8 cellular contexts compared by ENCODE assay signal in genomic region chr15:66253643-66254363, GRCh38. TPM values are rescaled to one million over a fixed set of nuclear protein-coding genes. Genes with fewer than 3 reads are reported as not detected.
DNase-seq lines count a peak whose midpoint lies in the region; ATAC-seq and TF ChIP-seq lines count a peak whose summit lies in the region.

MEGF11 (minus strand) TSS chr15:66253750; CDS start chr15:66128403, 125,347 bp downstream.

- TF ChIP-seq EP300 in suprapubic skin (IDR thresholded peaks at IDR 0.05), result no peak

- H3K4me3 ChIP-seq in coronary artery, result peak within 1 kb of the TSS; percentile 79
- H3K4me3 ChIP-seq in lower leg skin (ENCODE audit: low read depth, poor library complexity, severe bottlenecking), result peak within 1 kb of the TSS; percentile 11
- H3K4me3 ChIP-seq in suprapubic skin, result peak within 1 kb of the TSS; percentile 58

- H3K4me1 ChIP-seq in suprapubic skin, result peaks cover 31% of the 10 kb centered on the region

- peaks cover 56% of the 10 kb centered on the region for H3K27me3 Mint-ChIP-seq in activated naive CD4-positive, alpha-beta T cell treated with anti-CD3 and anti-CD28 coated beads for 36 hours (ENCODE audit: low read depth)

- TF ChIP-seq POLR2A in lower leg skin (IDR thresholded peaks at IDR 0.05) (no peak), suprapubic skin (IDR thresholded peaks at IDR 0.05) (no peak)

- H3K27ac ChIP-seq in coronary artery, result no peak within 1 kb of the TSS
- no peak within 1 kb of the TSS for H3K27ac ChIP-seq in suprapubic skin

- CTCF ChIA-PET in activated naive CD4-positive, alpha-beta T cell treated with anti-CD3 and anti-CD28 coated beads for 36 hours (lab: Charles Lee), result interaction anchor here (0.5 kb wide), 1 partner anchor 37 kb away, joined by 3 read pairs; no protein-coding TSS in a partner anchor

- peaks cover 77% of the 10 kb centered on the region for H3K27me3 ChIP-seq in suprapubic skin

- no peak within 1 kb of the TSS for H3K27ac Mint-ChIP-seq in activated naive CD4-positive, alpha-beta T cell treated with anti-CD3 and anti-CD28 coated beads for 36 hours

- 1% methylated on average over 44 to 46 of the region's 49 CpGs for WGBS in lower leg skin, 2 donors
- WGBS in suprapubic skin, result 3% methylated on average over 36 of the region's 49 CpGs

- peak within 1 kb of the TSS; percentile 69 for H3K4me3 Mint-ChIP-seq in activated naive CD4-positive, alpha-beta T cell treated with anti-CD3 and anti-CD28 coated beads for 36 hours

- H3K36me3 Mint-ChIP-seq in activated naive CD4-positive, alpha-beta T cell treated with anti-CD3 and anti-CD28 coated beads for 36 hours (ENCODE audit: low read depth), result no peaks in the 10 kb centered on the region

- H3K36me3 ChIP-seq in suprapubic skin, result no peaks in the 10 kb centered on the region

- intact Hi-C loops in activated naive CD4-positive, alpha-beta T cell treated with anti-CD3 and anti-CD28 coated beads for 36 hours (cut with micrococcal nuclease), result loop anchor here (2.0 kb wide), 2 partner anchors 33 to 245 kb away; no protein-coding TSS in a partner anchor
- intact Hi-C loops in lower leg skin (cut with DNase I; ENCODE audit: low total_unique reads), result no loop called here

- TF ChIP-seq CTCF in coronary artery (IDR thresholded peaks at IDR 0.05) (no peak), lower leg skin (IDR thresholded peaks at IDR 0.05) (no peak), suprapubic skin (IDR thresholded peaks at IDR 0.05) (no peak)

- H3K4me1 Mint-ChIP-seq in activated naive CD4-positive, alpha-beta T cell treated with anti-CD3 and anti-CD28 coated beads for 36 hours (ENCODE audit: low read depth), result peaks cover 10% of the 10 kb centered on the region

- H3K9me3 Mint-ChIP-seq in activated naive CD4-positive, alpha-beta T cell treated with anti-CD3 and anti-CD28 coated beads for 36 hours, result no peaks in the 10 kb centered on the region

- peak; percentile 11 for DNase-seq in activated naive CD4-positive, alpha-beta T cell treated with anti-CD3 and anti-CD28 coated beads for 36 hours
- no peak for DNase-seq in activated naive CD4-positive, alpha-beta T cell treated with anti-CD3 and anti-CD28 coated beads, Interleukin-2, amount 50 U/mL, for 16 hours
- DNase-seq in NCI-H774 (lab: John Stamatoyannopoulos, UW), result peak; percentile 6
- DNase-seq in coronary artery (ENCODE audit: low spot score), result no peak
- DNase-seq in lower leg skin (ENCODE audit: low spot score in 2 of 2), result no peak
- no peak for DNase-seq in suprapubic skin (ENCODE audit: low spot score in 2 of 2)
- no peak for DNase-seq in cortex of kidney (lab: John Stamatoyannopoulos, UW)

- no peak for ATAC-seq in GM21737 (IDR thresholded peaks at IDR 0.05; ENCODE audit: unreplicated experiment)

- H3K9me3 ChIP-seq in suprapubic skin, result no peaks in the 10 kb centered on the region

RNA-seq across cellular contexts. Expression of gene MEGF11, which starts in this region (rescaled TPM):
- under 1 TPM in 1 of 2 experiments, not detected in 1; 0.05 TPM for total RNA-seq in activated naive CD4-positive, alpha-beta T cell treated with anti-CD3 and anti-CD28 coated beads for 36 hours
- total RNA-seq in lower leg skin (10 to 100 TPM in 1 of 4 donors, 1 to 10 TPM in 2, under 1 TPM in 1; 0.97 to 10.6 (median 4.0) TPM), suprapubic skin (1 to 10 TPM; 2.4 to 8.5 (median 4.3) TPM)

Comparison
In these comparisons a context has a peak if more than half of its experiments do, and no peak if none do; other contexts are left out.
1. Peak in DNase-seq in activated naive CD4-positive, alpha-beta T cell treated with anti-CD3 and anti-CD28 coated beads for 36 hours; RNA of the gene not detected or under 1 TPM.
2. H3K4me3 ChIP-seq: peak in every context shown above with its lines; median percentile 79 in coronary artery; 58 in suprapubic skin; 11 in lower leg skin.